ENCODE assay signal across 24 cellular contexts in the genomic region with DNA sequence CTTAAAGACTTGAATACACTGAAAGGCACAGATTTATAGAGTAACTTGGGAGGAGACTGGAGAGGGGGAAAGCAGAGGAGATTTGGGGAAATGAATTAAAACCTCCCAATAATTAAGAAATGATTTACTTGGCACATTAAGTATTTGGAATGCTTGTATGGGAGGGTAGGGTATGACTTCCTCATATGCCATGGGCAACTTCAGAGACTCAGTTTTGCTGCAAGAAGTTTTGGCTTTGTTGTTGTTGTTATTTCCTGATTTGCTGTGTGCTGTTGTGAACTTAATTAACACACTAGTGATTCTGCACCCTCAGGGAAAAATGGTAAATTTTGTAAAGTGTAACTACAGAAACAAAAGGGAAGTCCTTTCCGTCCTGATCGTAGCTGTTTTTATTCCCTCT.
DNase-seq lines count a peak whose midpoint lies in the region; ATAC-seq, FAIRE-seq and TF ChIP-seq lines count a peak whose summit lies in the region.
"Had no signal": no experiment of that assay in that cellular context is flagged by ENCODE, and none has a peak within 500 bp of the region (broad histone marks: within the 10 kb centered on the region; RNA-seq: fewer than 3 reads in every experiment).

No MANE protein-coding gene starts in this region.

- peaks cover 2% of the 10 kb centered on the region for H3K27me3 Mint-ChIP-seq in nephron progenitor cell (ENCODE audit: low read depth, poor library complexity)

- intact Hi-C loops in dorsolateral prefrontal cortex (cut with DNase I) = no loop called here
- intact Hi-C loops in uterus (cut with DNase I; ENCODE audit: low total_unique reads) = no loop called here

- H3K4me1 ChIP-seq in uterus = no peaks in the 10 kb centered on the region

- no peaks in the 10 kb centered on the region for H3K9me3 Mint-ChIP-seq in nephron progenitor cell
- H3K9me3 Mint-ChIP-seq: CD8-positive, alpha-beta memory T cell had no signal

- no peaks in the 10 kb centered on the region for H3K27me3 ChIP-seq in dorsolateral prefrontal cortex
- no peaks in the 10 kb centered on the region for H3K27me3 ChIP-seq in uterus

- in situ Hi-C loops in ACHN (cut with HindIII; ENCODE audit: low pct_ligation_motif_present, low pct_unique_long_range_greater_than_20kb, low sequenced_read_pairs) = no loop called here

- FAIRE-seq in H54 (lab: Jason Lieb, UNC) = peak; percentile 11
- FAIRE-seq: GM12878, GM19239, HepG2 had no signal

- no peak overlapping the region for H3K4me3 ChIP-seq in dorsolateral prefrontal cortex
- H3K4me3 ChIP-seq in uterus = no peak overlapping the region
- H3K4me3 ChIP-seq: GM12878, GM23248 had no signal

- H3K27ac Mint-ChIP-seq in nephron progenitor cell = no peak overlapping the region
- H3K27ac Mint-ChIP-seq: B cell; CD4-positive, CD25-positive, alpha-beta regulatory T cell; CD8-positive, alpha-beta memory T cell; IgD-negative memory B cell had no signal

- no peaks in the 10 kb centered on the region for H3K9me3 ChIP-seq in uterus

- no peak for DNase-seq in H54 (ENCODE audit: insufficient read length, low spot score)
- no peak for DNase-seq in dorsolateral prefrontal cortex
- DNase-seq in nephron progenitor cell = no peak
- peak; percentile 47 for DNase-seq in renal cortical epithelial cell (ENCODE audit: low read depth)
- DNase-seq in uterus = no peak
- DNase-seq in ACHN = no peak
- DNase-seq in activated naive CD4-positive, alpha-beta T cell (lab: John Stamatoyannopoulos, UW) = no peak
- DNase-seq: 8988T; C1 segment of cervical spinal cord; CD4-positive, CD25-positive, alpha-beta regulatory T cell; CD8-positive, alpha-beta memory T cell; COR-L47; DMS 273 treated with DMSO at 0.1 percent for 48 hours; DMS53; DND-41; EL; GM23248; HCEC 1CT had no signal

- H3K36me3 ChIP-seq in uterus = no peaks in the 10 kb centered on the region

- peaks cover 89% of the 10 kb centered on the region for H3K4me1 Mint-ChIP-seq in nephron progenitor cell
- H3K4me1 Mint-ChIP-seq: CD4-positive, CD25-positive, alpha-beta regulatory T cell; CD8-positive, alpha-beta memory T cell had no signal

- peak overlapping the region in 45 of 59 donors; percentile 5 to 87 (median 57) for H3K27ac ChIP-seq in dorsolateral prefrontal cortex
- H3K27ac ChIP-seq in uterus = no peak overlapping the region
- H3K27ac ChIP-seq: GM23248 had no signal

- TF ChIP-seq POLR2A in H54 (IDR thresholded peaks at IDR 0.05; ENCODE audit: low read depth, low read length) (no peak), uterus (IDR thresholded peaks at IDR 0.05) (no peak)

- ATAC-seq in HG03457 (IDR thresholded peaks at IDR 0.05; ENCODE audit: unreplicated experiment) = no peak
- ATAC-seq: GM12878, HepG2 had no signal

- H3K4me3 Mint-ChIP-seq in nephron progenitor cell = peak overlapping the region; percentile 9
- H3K4me3 Mint-ChIP-seq: B cell; CD4-positive, CD25-positive, alpha-beta regulatory T cell; CD8-positive, alpha-beta memory T cell; IgD-negative memory B cell had no signal

- no peaks in the 10 kb centered on the region for H3K36me3 Mint-ChIP-seq in nephron progenitor cell (ENCODE audit: low read depth)
- H3K36me3 Mint-ChIP-seq: CD4-positive, CD25-positive, alpha-beta regulatory T cell; CD8-positive, alpha-beta memory T cell; IgD-negative memory B cell had no signal

- TF ChIP-seq CTCF in dorsolateral prefrontal cortex (IDR thresholded peaks at IDR 0.05 in 54 of 56, conservative IDR thresholded peaks at IDR 0.05 in 2 of 56; ENCODE audit: low read depth in 1 of 56, partially characterized antibody in 56 of 56) (no peak), nephron progenitor cell (IDR thresholded peaks at IDR 0.05) (no peak), uterus (IDR thresholded peaks at IDR 0.05) (no peak)

Comparison
In these comparisons a context has a peak if more than half of its experiments do, and no peak if none do; other contexts are left out.
1. H3K27ac ChIP-seq: peak in dorsolateral prefrontal cortex (45 of 59); none in uterus (0 of 2).